Comparison of ENCODE assay signal across 39 cellular contexts in genomic region chr12:115101518-115101917, GRCh38.
"Had no signal": no experiment of that assay in that cellular context is flagged by ENCODE, and none has a peak within 500 bp of the region (broad histone marks: within the 10 kb centered on the region; RNA-seq: fewer than 3 reads in every experiment).

No MANE protein-coding gene starts in this region.

- H3K27ac Mint-ChIP-seq: activated naive CD4-positive, alpha-beta T cell treated with anti-CD3 and anti-CD28 coated beads for 36 hours; activated naive CD4-positive, alpha-beta T cell treated with anti-CD3 and anti-CD28 coated beads, Interleukin-2, amount 10 ng/mL, durations not matched to agents 7 days and 5 days; activated naive CD4-positive, alpha-beta T cell treated with anti-CD3 and anti-CD28 coated beads, Interleukin-2, amount 50 U/mL, for 24 hours; activated naive CD4-positive, alpha-beta T cell treated with anti-CD3 and anti-CD28 coated beads, Interleukin-2, amount 50 U/mL, for 72 hours; activated naive CD8-positive, alpha-beta T cell; activated naive CD8-positive, alpha-beta T cell treated with anti-CD3 and anti-CD28 coated beads for 36 hours; activated naive CD8-positive, alpha-beta T cell treated with anti-CD3 and anti-CD28 coated beads, Interleukin-2, amount 10 ng/mL, durations not matched to agents 7 days and 5 days; activated naive CD8-positive, alpha-beta T cell treated with anti-CD3 and anti-CD28 coated beads, Interleukin-2, amount 50 U/mL, for 24 hours; activated T-cell treated with anti-CD3 and anti-CD28 coated beads, Interleukin-2, amount 50 U/mL, for 24 hours; activated T-cell treated with anti-CD3 and anti-CD28 coated beads, Interleukin-2, amount 50 U/mL, for 72 hours; activated T-helper 1 cell treated with anti-CD3 and anti-CD28 coated beads, Interleukin-12 subunit alpha, Interleukin-12 subunit beta, Interleukin-2, Interleukin-4 antibody, amounts not matched to agents 30 ng/mL and 10 ng/mL and 1 ng/mL, durations not matched to agents 14 hours and 24 hours and 36 hours; activated T-helper 17 cell treated with anti-CD3 and anti-CD28 coated beads, Interleukin-2, amount 50 U/mL, for 72 hours; activated T-helper 2 cell treated with anti-CD3 and anti-CD28 coated beads, Interferon-gamma antibody, Interleukin-2, Interleukin-4, amounts not matched to agents 10 μg/mL and 5 μg/mL and 100 μg/mL, durations not matched to agents 14 hours and 24 hours and 36 hours; brain had no signal

- DNase-seq: activated effector memory CD4-positive, alpha-beta T cell treated with anti-CD3 and anti-CD28 coated beads, Interleukin-2, amount 50 U/mL, for 16 hours; activated effector memory CD4-positive, alpha-beta T cell treated with Interleukin-2 at 50 U/mL for 16 hours; activated gamma-delta T cell; activated gamma-delta T cell treated with Interleukin-2 at 50 U/mL for 16 hours; activated naive CD4-positive, alpha-beta T cell; activated naive CD4-positive, alpha-beta T cell treated with anti-CD3 and anti-CD28 coated beads for 36 hours; activated naive CD4-positive, alpha-beta T cell treated with anti-CD3 and anti-CD28 coated beads, Interleukin-2, amount 10 ng/mL, durations not matched to agents 7 days and 5 days; activated naive CD4-positive, alpha-beta T cell treated with anti-CD3 and anti-CD28 coated beads, Interleukin-2, amount 50 U/mL, for 16 hours; activated naive CD4-positive, alpha-beta T cell treated with Interleukin-2 at 50 U/mL for 16 hours; activated naive CD8-positive, alpha-beta T cell treated with anti-CD3 and anti-CD28 coated beads for 36 hours; activated naive CD8-positive, alpha-beta T cell treated with anti-CD3 and anti-CD28 coated beads, Interleukin-2, amount 10 ng/mL, durations not matched to agents 7 days and 5 days; activated naive CD8-positive, alpha-beta T cell treated with anti-CD3 and anti-CD28 coated beads, Interleukin-2, amount 50 U/mL, for 24 hours; activated T-cell treated with anti-CD3 and anti-CD28 coated beads for 4 hours; activated T-cell treated with anti-CD3 and anti-CD28 coated beads, Interleukin-2, amount 50 U/mL, for 1 hour; activated T-cell treated with anti-CD3 and anti-CD28 coated beads, Interleukin-2, amount 50 U/mL, for 24 hours; activated T-cell treated with anti-CD3 and anti-CD28 coated beads, Interleukin-2, amount 50 U/mL, for 4 hours; activated T-cell treated with anti-CD3 and anti-CD28 coated beads, Interleukin-2, amount 50 U/mL, for 48 hours; activated T-cell treated with anti-CD3 and anti-CD28 coated beads, Interleukin-2, amount 50 U/mL, for 72 hours; adrenal gland; amniotic stem cell; amygdala; anterior cingulate cortex; aorta; body of pancreas; brain microvascular endothelial cell; caudate nucleus; central memory CD4-positive, alpha-beta T cell; cerebellar nuclear complex had no signal

- H3K4me3 ChIP-seq: adrenal gland, ascending aorta, body of pancreas, breast epithelium, cardiac muscle cell had no signal

- ATAC-seq: activated naive CD4-positive, alpha-beta T cell treated with anti-CD3 and anti-CD28 coated beads, Interleukin-2, amount 50 U/mL, for 72 hours; activated naive CD8-positive, alpha-beta T cell treated with anti-CD3 and anti-CD28 coated beads, Interleukin-2, amount 50 U/mL, for 24 hours; activated T-cell treated with anti-CD3 and anti-CD28 coated beads, Interleukin-2, amount 50 U/mL, for 4 hours; activated T-cell treated with anti-CD3 and anti-CD28 coated beads, Interleukin-2, amount 50 U/mL, for 72 hours; activated T-helper 17 cell treated with anti-CD3 and anti-CD28 coated beads, Interleukin-2, amount 50 U/mL, for 72 hours; body of pancreas had no signal

- H3K27me3 ChIP-seq: adrenal gland, ascending aorta, brain microvascular endothelial cell, breast epithelium, cardiac muscle cell had no signal

- H3K9me3 ChIP-seq: adrenal gland, ascending aorta, body of pancreas, breast epithelium had no signal

- H3K27me3 Mint-ChIP-seq: activated naive CD4-positive, alpha-beta T cell treated with anti-CD3 and anti-CD28 coated beads, Interleukin-2, amount 10 ng/mL, durations not matched to agents 7 days and 5 days; activated naive CD8-positive, alpha-beta T cell treated with anti-CD3 and anti-CD28 coated beads, Interleukin-2, amount 10 ng/mL, durations not matched to agents 7 days and 5 days; activated naive CD8-positive, alpha-beta T cell treated with anti-CD3 and anti-CD28 coated beads, Interleukin-2, amount 50 U/mL, for 24 hours; activated T-cell treated with anti-CD3 and anti-CD28 coated beads, Interleukin-2, amount 50 U/mL, for 24 hours; activated T-helper 17 cell treated with anti-CD3 and anti-CD28 coated beads, Interleukin-2, amount 50 U/mL, for 72 hours; central memory CD8-positive, alpha-beta T cell had no signal

- H3K4me3 Mint-ChIP-seq: activated naive CD4-positive, alpha-beta T cell treated with anti-CD3 and anti-CD28 coated beads for 36 hours; activated naive CD4-positive, alpha-beta T cell treated with anti-CD3 and anti-CD28 coated beads, Interleukin-2, amount 10 ng/mL, durations not matched to agents 7 days and 5 days; activated naive CD4-positive, alpha-beta T cell treated with anti-CD3 and anti-CD28 coated beads, Interleukin-2, amount 50 U/mL, for 24 hours; activated naive CD8-positive, alpha-beta T cell; activated naive CD8-positive, alpha-beta T cell treated with anti-CD3 and anti-CD28 coated beads for 36 hours; activated naive CD8-positive, alpha-beta T cell treated with anti-CD3 and anti-CD28 coated beads, Interleukin-2, amount 10 ng/mL, durations not matched to agents 7 days and 5 days; activated naive CD8-positive, alpha-beta T cell treated with anti-CD3 and anti-CD28 coated beads, Interleukin-2, amount 50 U/mL, for 24 hours; activated T-cell treated with anti-CD3 and anti-CD28 coated beads, Interleukin-2, amount 50 U/mL, for 24 hours; activated T-cell treated with anti-CD3 and anti-CD28 coated beads, Interleukin-2, amount 50 U/mL, for 4 hours; activated T-cell treated with anti-CD3 and anti-CD28 coated beads, Interleukin-2, amount 50 U/mL, for 72 hours; activated T-helper 1 cell treated with anti-CD3 and anti-CD28 coated beads, Interleukin-12 subunit alpha, Interleukin-12 subunit beta, Interleukin-2, Interleukin-4 antibody, amounts not matched to agents 30 ng/mL and 10 ng/mL and 1 ng/mL, durations not matched to agents 14 hours and 24 hours and 36 hours; activated T-helper 17 cell treated with anti-CD3 and anti-CD28 coated beads, Interleukin-2, amount 50 U/mL, for 72 hours; brain; central memory CD8-positive, alpha-beta T cell had no signal

- H3K36me3 ChIP-seq: adrenal gland, ascending aorta, brain microvascular endothelial cell, breast epithelium, cardiac muscle cell had no signal

- H3K4me1 ChIP-seq: ascending aorta, body of pancreas, breast epithelium had no signal

- H3K27ac ChIP-seq: ascending aorta, body of pancreas, brain microvascular endothelial cell, cardiac muscle cell had no signal

- H3K4me1 Mint-ChIP-seq: activated naive CD4-positive, alpha-beta T cell treated with anti-CD3 and anti-CD28 coated beads, Interleukin-2, amount 10 ng/mL, durations not matched to agents 7 days and 5 days; activated naive CD4-positive, alpha-beta T cell treated with anti-CD3 and anti-CD28 coated beads, Interleukin-2, amount 50 U/mL, for 24 hours; activated naive CD8-positive, alpha-beta T cell treated with anti-CD3 and anti-CD28 coated beads for 36 hours; activated naive CD8-positive, alpha-beta T cell treated with anti-CD3 and anti-CD28 coated beads, Interleukin-2, amount 10 ng/mL, durations not matched to agents 7 days and 5 days; activated naive CD8-positive, alpha-beta T cell treated with anti-CD3 and anti-CD28 coated beads, Interleukin-2, amount 50 U/mL, for 24 hours; activated T-helper 17 cell treated with anti-CD3 and anti-CD28 coated beads, Interleukin-2, amount 50 U/mL, for 72 hours; brain; central memory CD8-positive, alpha-beta T cell had no signal

- H3K36me3 Mint-ChIP-seq: activated naive CD4-positive, alpha-beta T cell treated with anti-CD3 and anti-CD28 coated beads, Interleukin-2, amount 10 ng/mL, durations not matched to agents 7 days and 5 days; activated naive CD4-positive, alpha-beta T cell treated with anti-CD3 and anti-CD28 coated beads, Interleukin-2, amount 50 U/mL, for 24 hours; activated naive CD8-positive, alpha-beta T cell; activated naive CD8-positive, alpha-beta T cell treated with anti-CD3 and anti-CD28 coated beads for 36 hours; activated naive CD8-positive, alpha-beta T cell treated with anti-CD3 and anti-CD28 coated beads, Interleukin-2, amount 10 ng/mL, durations not matched to agents 7 days and 5 days; brain had no signal
